1 cellular context compared by ENCODE assay signal in genomic region chr2:224931956-224932355, GRCh38.
TF ChIP-seq lines count a peak whose summit lies in the region.

No MANE protein-coding gene starts in this region.

TF ChIP-seq in GM23338, 12 proteins besides CTCF, POLR2A, EP300 and RAD21 (continued from another document):
- TF ChIP-seq ZNF462 (CRISPR knock-in tag; IDR thresholded peaks at IDR 0.05) = no peak
- TF ChIP-seq STAT1 (IDR thresholded peaks at IDR 0.05; ENCODE audit: unreplicated experiment) = no peak
- no peak for TF ChIP-seq NANOG (IDR thresholded peaks at IDR 0.05; ENCODE audit: borderline replicate concordance)
